ENCODE assay signal across 16 cellular contexts in the genomic region with DNA sequence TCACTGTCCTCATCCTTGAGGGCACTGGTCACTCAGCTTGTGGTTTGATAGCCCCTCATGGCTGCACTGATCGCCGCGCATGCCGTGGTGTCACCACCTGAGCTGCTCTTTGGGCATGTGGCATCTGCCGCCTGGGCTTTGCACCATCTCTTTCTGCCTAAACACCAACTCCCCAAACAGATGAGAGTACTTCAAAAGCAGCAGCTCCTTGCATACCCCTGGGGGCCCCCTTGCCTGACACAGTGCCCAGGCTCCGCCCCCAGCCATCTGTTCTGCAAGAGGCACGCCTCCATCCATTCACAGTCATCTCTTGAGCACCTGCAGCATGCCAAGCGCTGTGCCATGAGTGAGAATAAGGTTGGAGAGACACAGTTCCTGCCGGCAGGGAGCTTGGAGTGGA.
DNase-seq lines count a peak whose midpoint lies in the region; ATAC-seq and TF ChIP-seq lines count a peak whose summit lies in the region.
"Had no signal": no experiment of that assay in that cellular context is flagged by ENCODE, and none has a peak within 500 bp of the region (broad histone marks: within the 10 kb centered on the region; RNA-seq: fewer than 3 reads in every experiment).

No MANE protein-coding gene starts in this region.

- intact Hi-C loops in sigmoid colon (cut with DNase I) (no loop called here), mucosa of descending colon (cut with DNase I, micrococcal nuclease) (no loop called here)

- TF ChIP-seq EP300 in sigmoid colon (IDR thresholded peaks at IDR 0.05): no peak

- DNase-seq in activated CD4-positive, CD25-positive, alpha-beta regulatory T cell treated with anti-CD3 and anti-CD28 coated beads, Interleukin-2, amount 50 U/mL, for 72 hours: peak; percentile 3
- no peak for DNase-seq in activated CD4-positive, CD25-positive, alpha-beta regulatory T cell (lab: John Stamatoyannopoulos, UW)
- peak; percentile 57 for DNase-seq in NCI-H1436 (lab: John Stamatoyannopoulos, UW)
- DNase-seq in WERI-Rb-1: peak; percentile 78
- DNase-seq in sigmoid colon: peak; percentile 40
- no peak for DNase-seq in midbrain (lab: John Stamatoyannopoulos, UW)
- no peak for DNase-seq in mucosa of descending colon
- no peak for DNase-seq in NCI-H526 treated with DMSO at 0.1 percent for 48 hours (lab: John Stamatoyannopoulos, UW)
- DNase-seq: activated CD4-positive, alpha-beta T cell treated with anti-CD3 and anti-CD28 coated beads for 48 hours; immature natural killer cell; Kasumi-1; NCI-H187 treated with DMSO at 0.1 percent for 48 hours; Right ventricle myocardium superior; stimulated activated CD4-positive, alpha-beta T cell treated with anti-CD3 and anti-CD28 coated beads, Interleukin-12 subunit alpha, Interleukin-12 subunit beta, amount 100 ng/mL, for 4 hours had no signal

- H3K27me3 ChIP-seq in WERI-Rb-1 (ENCODE audit: insufficient read depth, low read depth, severe bottlenecking) (no peaks in the 10 kb centered on the region), sigmoid colon (peaks cover 0 to 4% (median 0%) of the 10 kb centered on the region in 3 donors)
- H3K27me3 ChIP-seq: ovary had no signal

- no peak for TF ChIP-seq CTCF in WERI-Rb-1 (IDR thresholded peaks at IDR 0.05; ENCODE audit: low read depth, low read length)
- TF ChIP-seq CTCF in sigmoid colon (IDR thresholded peaks at IDR 0.05): no peak
- TF ChIP-seq CTCF in mucosa of descending colon (IDR thresholded peaks at IDR 0.05): no peak

- H3K4me1 ChIP-seq in sigmoid colon (no peaks in the 10 kb centered on the region), mucosa of descending colon (ENCODE audit: low read depth) (peaks cover 12% of the 10 kb centered on the region)

- no peak overlapping the region for H3K4me3 ChIP-seq in WERI-Rb-1 (ENCODE audit: low read depth, low read length)
- no peak overlapping the region for H3K4me3 ChIP-seq in sigmoid colon
- no peak overlapping the region for H3K4me3 ChIP-seq in mucosa of descending colon
- H3K4me3 ChIP-seq: ovary had no signal

- no peak for ATAC-seq in mucosa of descending colon

- H3K27ac ChIP-seq in WERI-Rb-1: no peak overlapping the region
- no peak overlapping the region for H3K27ac ChIP-seq in sigmoid colon
- H3K27ac ChIP-seq: epithelial cell of prostate, ovary had no signal

- H3K36me3 ChIP-seq in WERI-Rb-1: no peaks in the 10 kb centered on the region
- H3K36me3 ChIP-seq in sigmoid colon: no peaks in the 10 kb centered on the region
- no peaks in the 10 kb centered on the region for H3K36me3 ChIP-seq in mucosa of descending colon (ENCODE audit: low read depth)
- H3K36me3 ChIP-seq: ovary had no signal

- 75 to 76% methylated on average over 9 of the region's 9 CpGs for WGBS in sigmoid colon, 2 donors

- no peak for TF ChIP-seq POLR2A in sigmoid colon (IDR thresholded peaks at IDR 0.05)

- H3K9me3 ChIP-seq in WERI-Rb-1 (ENCODE audit: severe bottlenecking) (no peaks in the 10 kb centered on the region), sigmoid colon (no peaks in the 10 kb centered on the region), mucosa of descending colon (no peaks in the 10 kb centered on the region)
- H3K9me3 ChIP-seq: ovary had no signal

Comparison
In these comparisons a context has a peak if more than half of its experiments do, and no peak if none do; other contexts are left out.
1. DNase-seq: peak in activated CD4-positive, CD25-positive, alpha-beta regulatory T cell treated with anti-CD3 and anti-CD28 coated beads, Interleukin-2, amount 50 U/mL, for 72 hours (single experiment), NCI-H1436 (single experiment), WERI-Rb-1 (single experiment) and sigmoid colon (single experiment); none in activated CD4-positive, CD25-positive, alpha-beta regulatory T cell (0 of 4), midbrain (single experiment), mucosa of descending colon (0 of 3) and NCI-H526 treated with DMSO at 0.1 percent for 48 hours (single experiment).